Comparison of ENCODE assay signal across 23 cellular contexts in genomic region chr6:14266266-14266665, GRCh38.
DNase-seq lines count a peak whose midpoint lies in the region; ATAC-seq and TF ChIP-seq lines count a peak whose summit lies in the region.
"Had no signal": no experiment of that assay in that cellular context is flagged by ENCODE, and none has a peak within 500 bp of the region (broad histone marks: within the 10 kb centered on the region; RNA-seq: fewer than 3 reads in every experiment).

No MANE protein-coding gene starts in this region.

- peak overlapping the region; percentile 46 for H3K4me3 ChIP-seq in DOHH2 (ENCODE audit: low read length)
- no peak overlapping the region for H3K4me3 ChIP-seq in SU-DHL-6 (ENCODE audit: insufficient read depth, low read length, poor library complexity, severe bottlenecking)
- H3K4me3 ChIP-seq: A549, GM12878, GM23338 had no signal

- H3K9me3 ChIP-seq in DOHH2 (ENCODE audit: control insufficient read depth, insufficient read depth, low read length) (peaks cover 7% of the 10 kb centered on the region; the same call in 1 of the 2 replicates), SU-DHL-6 (ENCODE audit: insufficient read depth, low read length) (peaks cover 8% of the 10 kb centered on the region)

- no peak for TF ChIP-seq CTCF in DOHH2 (IDR thresholded peaks at IDR 0.05; ENCODE audit: low read depth, low read length, poor library complexity, severe bottlenecking)
- no peak for TF ChIP-seq CTCF in SU-DHL-6 (IDR thresholded peaks at IDR 0.05; ENCODE audit: insufficient read depth, low read length, poor library complexity, severe bottlenecking)

- H3K27me3 ChIP-seq in DOHH2 (ENCODE audit: control insufficient read depth, low read length), result no peaks in the 10 kb centered on the region
- no peaks in the 10 kb centered on the region for H3K27me3 ChIP-seq in SU-DHL-6 (ENCODE audit: low read length)

- no peaks in the 10 kb centered on the region for H3K79me2 ChIP-seq in DOHH2 (ENCODE audit: control insufficient read depth, low read length)
- no peaks in the 10 kb centered on the region for H3K79me2 ChIP-seq in SU-DHL-6 (ENCODE audit: insufficient read depth, low read length)

- H4K20me1 ChIP-seq in DOHH2 (ENCODE audit: control insufficient read depth, insufficient read depth, low read depth, low read length), result no peaks in the 10 kb centered on the region
- H4K20me1 ChIP-seq in SU-DHL-6 (ENCODE audit: low read depth, low read length), result no peaks in the 10 kb centered on the region

- H3K4me1 ChIP-seq in DOHH2 (ENCODE audit: control insufficient read depth, low read length), result peaks cover 51% of the 10 kb centered on the region
- H3K4me1 ChIP-seq: Caco-2 had no signal

- H3K9ac ChIP-seq in SU-DHL-6 (ENCODE audit: low read length), result no peak overlapping the region

- H2AFZ ChIP-seq in SU-DHL-6 (ENCODE audit: low read depth, low read length, severe bottlenecking), result no peak overlapping the region
- H2AFZ ChIP-seq: GM23338 had no signal

- ATAC-seq in HG03354 (IDR thresholded peaks at IDR 0.05; ENCODE audit: poor library complexity, severe bottlenecking, unreplicated experiment) (no peak), GM18519 (IDR thresholded peaks at IDR 0.05; ENCODE audit: low FRiP score, unreplicated experiment) (no peak)
- ATAC-seq: A549; CD8-positive, alpha-beta T cell; GM12878; GM23338; HCT116 had no signal

- DNase-seq in germinal center (ENCODE audit: low spot score) (peak; percentile 24), CD1c-positive myeloid dendritic cell (ENCODE audit: extremely low spot score) (no peak), NCI-H2171 treated with DMSO at 0.1 percent for 48 hours (lab: John Stamatoyannopoulos, UW) (no peak)
- DNase-seq: 8988T; ACHN; AML-193; C1 segment of cervical spinal cord; Caco-2; CD4-positive, CD25-positive, alpha-beta regulatory T cell; CD8-positive, alpha-beta T cell; DMS153; DND-41; EL; GDM1; H9 had no signal

- peaks cover 2% of the 10 kb centered on the region; the same call in 1 of the 2 replicates for H3F3A ChIP-seq in DOHH2 (ENCODE audit: control insufficient read depth, insufficient read depth)
- H3F3A ChIP-seq in SU-DHL-6 (ENCODE audit: insufficient read depth), result no peaks in the 10 kb centered on the region

- H3K27ac ChIP-seq in DOHH2 (ENCODE audit: low read depth, low read length), result peak overlapping the region; percentile 15
- H3K27ac ChIP-seq in SU-DHL-6 (ENCODE audit: low read depth, low read length), result no peak overlapping the region

- H3K9me2 ChIP-seq in DOHH2 (replicated peaks; ENCODE audit: control insufficient read depth, low read length), result no peaks in the 10 kb centered on the region
- H3K9me2 ChIP-seq in SU-DHL-6 (replicated peaks; ENCODE audit: insufficient read depth, low read length), result no peaks in the 10 kb centered on the region

- H3K4me2 ChIP-seq in DOHH2 (ENCODE audit: low read length), result peak overlapping the region; percentile 60
- H3K4me2 ChIP-seq in SU-DHL-6 (ENCODE audit: low read depth, low read length, poor library complexity, severe bottlenecking), result peak overlapping the region; percentile 14
- H3K4me2 ChIP-seq: A549, GM23338 had no signal

- H3K36me3 ChIP-seq in DOHH2 (ENCODE audit: control insufficient read depth, low read length) (no peaks in the 10 kb centered on the region), SU-DHL-6 (ENCODE audit: low read length) (peaks cover 6% of the 10 kb centered on the region; the same call in 1 of the 2 replicates)
